In genomic region chr1:154999651-155000474, GRCh38 we compare ENCODE assay signal across 9 cellular contexts. TPM values are rescaled to one million over a fixed set of nuclear protein-coding genes. Genes with fewer than 3 reads are reported as not detected.
DNase-seq lines count a peak whose midpoint lies in the region; FAIRE-seq and TF ChIP-seq lines count a peak whose summit lies in the region.
"Had no signal": no experiment of that assay in that cellular context is flagged by ENCODE, and none has a peak within 500 bp of the region (broad histone marks: within the 10 kb centered on the region; RNA-seq: fewer than 3 reads in every experiment).

No MANE protein-coding gene starts in this region.

- H3K27ac ChIP-seq in endothelial cell of umbilical vein (ENCODE audit: insufficient read depth, low read depth, low read length), result no peak overlapping the region

- peak overlapping the region; percentile 38 for H3K4me2 ChIP-seq in endothelial cell of umbilical vein (ENCODE audit: insufficient read depth, low read length)

- peaks cover 20% of the 10 kb centered on the region for H3K4me1 ChIP-seq in endothelial cell of umbilical vein (ENCODE audit: control insufficient read depth, extremely low read depth, insufficient read depth, low read length)
- peaks cover 32% of the 10 kb centered on the region for H3K4me1 ChIP-seq in neuron (ENCODE audit: insufficient read depth, low read length)

- H2AFZ ChIP-seq in endothelial cell of umbilical vein (ENCODE audit: low read depth, low read length), result peak overlapping the region; percentile 53
- no peak overlapping the region for H2AFZ ChIP-seq in neuron (ENCODE audit: low read depth, low read length)

- H3K9me1 ChIP-seq in endothelial cell of umbilical vein (replicated peaks; ENCODE audit: control insufficient read depth, extremely low read depth, insufficient read depth, low read length), result no peaks in the 10 kb centered on the region

- H3K9me3 ChIP-seq in endothelial cell of umbilical vein (replicated peaks; ENCODE audit: control insufficient read depth, insufficient read depth, low read length) (no peaks in the 10 kb centered on the region), neuron (ENCODE audit: low read length) (no peaks in the 10 kb centered on the region)

- BruUV-seq in endothelial cell of umbilical vein (replicated peaks; lab: Mats Ljungman, UMichigan), result no TSS peak

- FAIRE-seq in endothelial cell of umbilical vein (lab: Jason Lieb, UNC), result no peak

- H3K79me2 ChIP-seq in endothelial cell of umbilical vein (ENCODE audit: control insufficient read depth, insufficient read depth, low read length), result peaks cover 9% of the 10 kb centered on the region

- no peak overlapping the region for H3K9ac ChIP-seq in endothelial cell of umbilical vein (replicated peaks; ENCODE audit: extremely low read depth, insufficient read depth, low read length)

- H3K27me3 ChIP-seq in endothelial cell of umbilical vein (ENCODE audit: control insufficient read depth in 2 of 2, insufficient read depth in 2 of 2, low read length in 2 of 2), result no peaks in the 10 kb centered on the region
- H3K27me3 ChIP-seq in neuron (ENCODE audit: insufficient read depth, low read length), result no peaks in the 10 kb centered on the region

- DNase-seq in DMS153 treated with DMSO at 0.1 percent for 48 hours (lab: John Stamatoyannopoulos, UW; ENCODE audit: unreplicated experiment) (peak; percentile 79), endothelial cell of umbilical vein (ENCODE audit: low read depth, low spot score) (peak; percentile 31), occipital lobe (lab: John Stamatoyannopoulos, UW) (no peak), kidney glomerular epithelial cell (lab: John Stamatoyannopoulos, UW) (no peak), NK-92 (lab: John Stamatoyannopoulos, UW; ENCODE audit: unreplicated experiment) (no peak)
- DNase-seq in activated CD4-positive, alpha-beta T cell treated with anti-CD3 and anti-CD28 coated beads for 48 hours, result peak; percentile 80

- POLR2A ChIA-PET in endothelial cell of umbilical vein (lab: Charles Lee), result interaction anchor here (0.9 to 1.4 kb wide), 3 partner anchors 38 to 61 kb away, joined by 3 read pairs; partner anchors contain the start of genes PBXIP1 and PYGO2

- TF ChIP-seq EP300 in Ishikawa (IDR thresholded peaks at IDR 0.05; ENCODE audit: borderline replicate concordance), result no peak

- no peaks in the 10 kb centered on the region for H4K20me1 ChIP-seq in endothelial cell of umbilical vein (replicated peaks; ENCODE audit: control insufficient read depth, extremely low read depth, insufficient read depth, low read length)

- intact Hi-C loops in endothelial cell of umbilical vein (cut with micrococcal nuclease), result loop anchor here (1.0 to 5.0 kb wide), 3 partner anchors 39 to 443 kb away; partner anchors contain the start of genes PYGO2 and UBE2Q1

- no peak for TF ChIP-seq POLR2A in endothelial cell of umbilical vein (IDR thresholded peaks at IDR 0.05; ENCODE audit: low read depth, low read length)

- TF ChIP-seq RAD21 in Ishikawa (IDR thresholded peaks at IDR 0.05; ENCODE audit: low read depth), result no peak

- TF ChIP-seq CTCF in endothelial cell of umbilical vein (IDR thresholded peaks at IDR 0.05; ENCODE audit: extremely low read depth in 1 of 2, insufficient read depth in 1 of 2, low read depth in 1 of 2, low read length in 2 of 2), result no peak

- no peaks in the 10 kb centered on the region for H3K36me3 ChIP-seq in endothelial cell of umbilical vein (ENCODE audit: control insufficient read depth in 2 of 2, extremely low read depth in 1 of 2, insufficient read depth in 2 of 2, low read length in 2 of 2)
- H3K36me3 ChIP-seq in neuron (ENCODE audit: insufficient read depth, low read length), result no peaks in the 10 kb centered on the region

- H3K4me3 ChIP-seq in endothelial cell of umbilical vein (replicated peaks in 1 of 3; ENCODE audit: insufficient read depth in 1 of 3, low read depth in 1 of 3, low read length in 3 of 3), result peak overlapping the region in 1 of 3 experiments; percentile 94
- peak overlapping the region; percentile 64 for H3K4me3 ChIP-seq in neuron (ENCODE audit: low read length)

- CTCF ChIA-PET in endothelial cell of umbilical vein (lab: Charles Lee), result interaction anchor here (0.9 to 6.5 kb wide), 21 partner anchors 10 to 440 kb away, joined by 3 to 87 read pairs (median 6); partner anchors contain the start of genes ADAM15, CKS1B, PBXIP1 and PMVK

- dilution Hi-C loops in endothelial cell of umbilical vein (cut with MboI; ENCODE audit: extremely low pct_ligation_motif_present, low sequenced_read_pairs), result no loop called here

TF ChIP-seq in Ishikawa, 13 proteins besides CTCF, POLR2A, EP300 and RAD21 (continues in another document):
- peak; percentile 90 for TF ChIP-seq MAX (IDR thresholded peaks at IDR 0.05)
- peak; percentile 13; the same call in 1 of the 2 replicates for TF ChIP-seq USF1 (IDR thresholded peaks at IDR 0.05)

TF ChIP-seq in endothelial cell of umbilical vein, 7 proteins besides CTCF, POLR2A, EP300 and RAD21:
- TF ChIP-seq POLR2AphosphoS5 (IDR thresholded peaks at IDR 0.05; ENCODE audit: insufficient read depth, low read depth, low read length) (no peak), MAX (IDR thresholded peaks at IDR 0.05; ENCODE audit: insufficient read depth, insufficient read length) (no peak), FOS (IDR thresholded peaks at IDR 0.05; ENCODE audit: borderline replicate concordance, insufficient read depth, low read length) (no peak), EZH2 (IDR thresholded peaks at IDR 0.05; ENCODE audit: borderline replicate concordance, low read depth, low read length, severe bottlenecking) (no peak), GATA2 (IDR thresholded peaks at IDR 0.05; ENCODE audit: insufficient read depth, insufficient read length, low read depth, low read length) (no peak), MYC (IDR thresholded peaks at IDR 0.05; ENCODE audit: low read depth, low read length) (no peak), JUN (IDR thresholded peaks at IDR 0.05; ENCODE audit: borderline replicate concordance, insufficient read depth, insufficient read length, low read depth) (no peak)
TF ChIP-seq in endothelial cell of umbilical vein: peak in this region for 0.

RNA-seq across cellular contexts. Expression of gene ZBTB7B, which starts 2.7 kb away (rescaled TPM):
- total RNA-seq in endothelial cell of umbilical vein, result 20.0 and 24.0 TPM in 2 replicates
- 26.2 and 32.6 TPM in 2 replicates for polyA plus RNA-seq in endothelial cell of umbilical vein
- polyA plus RNA-seq in endothelial cell of umbilical vein (2011; cell fraction: cytosol; rRNA removed), result 9.8 and 15.2 TPM in 2 replicates
- 28.5 and 36.3 TPM in 2 replicates for polyA plus RNA-seq in endothelial cell of umbilical vein (2011; cell fraction: nucleus; rRNA removed)
- 10.3 and 10.8 TPM in 2 replicates for polyA plus RNA-seq in endothelial cell of umbilical vein (2012)
- 10.5 and 12.1 TPM in 2 replicates for polyA minus RNA-seq in endothelial cell of umbilical vein
- 31.3 TPM for polyA minus RNA-seq in endothelial cell of umbilical vein (2011; cell fraction: cytosol; rRNA and poly(A)+ RNA removed)
- 6.4 and 11.7 TPM in 2 replicates for polyA minus RNA-seq in endothelial cell of umbilical vein (2011; cell fraction: nucleus; rRNA and poly(A)+ RNA removed)
- total RNA-seq in occipital lobe, result 1.7 TPM

RNA-seq across cellular contexts. Expression of gene LENEP, which starts 6.5 kb away (rescaled TPM):
- total RNA-seq in endothelial cell of umbilical vein, result 0.64 and 0.88 TPM in 2 replicates
- polyA plus RNA-seq in endothelial cell of umbilical vein, result not detected in 2 replicates
- polyA plus RNA-seq in endothelial cell of umbilical vein (2011; cell fraction: cytosol; rRNA removed), result not detected in 2 replicates
- 0.59 TPM in 1 of 2 replicates, not detected in the other for polyA plus RNA-seq in endothelial cell of umbilical vein (2011; cell fraction: nucleus; rRNA removed)
- polyA plus RNA-seq in endothelial cell of umbilical vein (2012), result not detected in 2 replicates
- polyA minus RNA-seq in endothelial cell of umbilical vein, result not detected in 2 replicates
- polyA minus RNA-seq in endothelial cell of umbilical vein (2011; cell fraction: cytosol; rRNA and poly(A)+ RNA removed), result not detected
- 1.0 TPM in 1 of 2 replicates, not detected in the other for polyA minus RNA-seq in endothelial cell of umbilical vein (2011; cell fraction: nucleus; rRNA and poly(A)+ RNA removed)
- total RNA-seq in occipital lobe, result 2.7 TPM
- total RNA-seq: RPMI7951 had no signal

RNA-seq across cellular contexts. Expression of gene FLAD1, which starts 16.7 kb away (rescaled TPM):
- total RNA-seq in endothelial cell of umbilical vein (42.2 and 48.8 TPM in 2 replicates), occipital lobe (17.2 TPM)
- polyA plus RNA-seq in endothelial cell of umbilical vein, result 59.1 and 66.8 TPM in 2 replicates
- polyA plus RNA-seq in endothelial cell of umbilical vein (2011; cell fraction: cytosol; rRNA removed), result 52.5 and 52.8 TPM in 2 replicates
- 78.8 and 91.1 TPM in 2 replicates for polyA plus RNA-seq in endothelial cell of umbilical vein (2011; cell fraction: nucleus; rRNA removed)
- polyA plus RNA-seq in endothelial cell of umbilical vein (2012), result 41.8 and 45.5 TPM in 2 replicates
- 51.6 and 54.4 TPM in 2 replicates for polyA minus RNA-seq in endothelial cell of umbilical vein
- 56.6 TPM for polyA minus RNA-seq in endothelial cell of umbilical vein (2011; cell fraction: cytosol; rRNA and poly(A)+ RNA removed)
- polyA minus RNA-seq in endothelial cell of umbilical vein (2011; cell fraction: nucleus; rRNA and poly(A)+ RNA removed), result 20.8 and 24.2 TPM in 2 replicates

RNA-seq across cellular contexts. Expression of gene CKS1B, which starts 25.4 kb away (rescaled TPM):
- total RNA-seq in endothelial cell of umbilical vein, result 126 and 128 TPM in 2 replicates
- 280 and 319 TPM in 2 replicates for polyA plus RNA-seq in endothelial cell of umbilical vein
- 344 and 372 TPM in 2 replicates for polyA plus RNA-seq in endothelial cell of umbilical vein (2011; cell fraction: cytosol; rRNA removed)
- polyA plus RNA-seq in endothelial cell of umbilical vein (2011; cell fraction: nucleus; rRNA removed), result 121 and 129 TPM in 2 replicates
- polyA plus RNA-seq in endothelial cell of umbilical vein (2012), result 88.1 and 218 TPM in 2 replicates
- 130 and 146 TPM in 2 replicates for polyA minus RNA-seq in endothelial cell of umbilical vein
- 115 TPM for polyA minus RNA-seq in endothelial cell of umbilical vein (2011; cell fraction: cytosol; rRNA and poly(A)+ RNA removed)
- polyA minus RNA-seq in endothelial cell of umbilical vein (2011; cell fraction: nucleus; rRNA and poly(A)+ RNA removed), result 25.5 and 37.7 TPM in 2 replicates
- total RNA-seq in occipital lobe, result 12.2 TPM

RNA-seq across cellular contexts. Expression of gene SHC1, which starts 29.3 kb away (rescaled TPM):
- total RNA-seq in endothelial cell of umbilical vein, result 286 and 316 TPM in 2 replicates
- polyA plus RNA-seq in endothelial cell of umbilical vein, result 324 and 379 TPM in 2 replicates
- polyA plus RNA-seq in endothelial cell of umbilical vein (2011; cell fraction: cytosol; rRNA removed), result 270 and 289 TPM in 2 replicates
- 1,209 and 1,535 TPM in 2 replicates for polyA plus RNA-seq in endothelial cell of umbilical vein (2011; cell fraction: nucleus; rRNA removed)
- 283 and 289 TPM in 2 replicates for polyA plus RNA-seq in endothelial cell of umbilical vein (2012)
- 398 and 421 TPM in 2 replicates for polyA minus RNA-seq in endothelial cell of umbilical vein
- polyA minus RNA-seq in endothelial cell of umbilical vein (2011; cell fraction: cytosol; rRNA and poly(A)+ RNA removed), result 78.9 TPM
- 156 and 190 TPM in 2 replicates for polyA minus RNA-seq in endothelial cell of umbilical vein (2011; cell fraction: nucleus; rRNA and poly(A)+ RNA removed)
- total RNA-seq in occipital lobe, result 10.0 TPM

Comparison
In these comparisons a context has a peak if more than half of its experiments do, and no peak if none do; other contexts are left out.
1. DNase-seq: peak in DMS153 treated with DMSO at 0.1 percent for 48 hours (single experiment), activated CD4-positive, alpha-beta T cell treated with anti-CD3 and anti-CD28 coated beads for 48 hours (single experiment) and endothelial cell of umbilical vein (single experiment); none in occipital lobe (single experiment), kidney glomerular epithelial cell (single experiment) and NK-92 (single experiment).